ENCODE assay signal across 18 cellular contexts in the genomic region with DNA sequence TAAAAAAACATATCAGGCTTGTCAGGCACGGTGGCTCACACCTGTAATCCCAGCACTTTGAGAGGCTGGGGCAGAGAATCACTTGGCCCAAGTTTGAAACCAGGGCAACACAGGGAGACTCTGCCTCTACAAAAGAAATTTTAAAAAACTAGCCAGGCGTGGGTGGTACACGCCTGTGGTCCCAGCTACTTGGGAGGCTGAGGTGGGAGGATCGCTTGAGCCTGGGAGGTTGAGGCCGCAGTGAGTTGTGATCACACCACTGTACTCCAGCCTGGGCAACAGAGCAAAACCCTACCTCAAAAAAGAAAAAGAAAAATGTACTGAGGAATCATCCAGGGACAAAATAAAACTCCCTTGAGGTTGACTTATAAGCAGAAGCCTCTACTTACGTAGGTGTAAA.
DNase-seq lines count a peak whose midpoint lies in the region; ATAC-seq and TF ChIP-seq lines count a peak whose summit lies in the region.
"Had no signal": no experiment of that assay in that cellular context is flagged by ENCODE, and none has a peak within 500 bp of the region (broad histone marks: within the 10 kb centered on the region; RNA-seq: fewer than 3 reads in every experiment).

No MANE protein-coding gene starts in this region.

- ATAC-seq in aorta (ENCODE audit: low FRiP score) (no peak), mucosa of descending colon (no peak)
- ATAC-seq: natural killer cell treated with Interleukin-12 subunit alpha and Interleukin-12 subunit beta and Interleukin-15 and Interleukin-18, amount 100 ng/mL, for 72 hours had no signal

- H3K36me3 Mint-ChIP-seq in IgD-negative memory B cell = peaks cover 4% of the 10 kb centered on the region
- H3K36me3 Mint-ChIP-seq: type B pancreatic cell had no signal

- H3K9me3 Mint-ChIP-seq in IgD-negative memory B cell = no peaks in the 10 kb centered on the region
- H3K9me3 Mint-ChIP-seq: natural killer cell treated with Interleukin-12 subunit alpha and Interleukin-12 subunit beta and Interleukin-15 and Interleukin-18, amount 100 ng/mL, for 72 hours; type B pancreatic cell had no signal

- H3K9me3 ChIP-seq in spleen (no peaks in the 10 kb centered on the region), aorta (ENCODE audit: control insufficient read depth, low read length) (no peaks in the 10 kb centered on the region), mucosa of descending colon (no peaks in the 10 kb centered on the region)
- H3K9me3 ChIP-seq: HAP-1 had no signal

- TF ChIP-seq POLR2A in spleen (IDR thresholded peaks at IDR 0.05) = no peak

- H3K27ac Mint-ChIP-seq in IgD-negative memory B cell = peak overlapping the region in 2 of 3 donors; percentile 10 to 63

- no peak overlapping the region for H3K4me3 Mint-ChIP-seq in IgD-negative memory B cell
- H3K4me3 Mint-ChIP-seq: natural killer cell treated with Interleukin-12 subunit alpha and Interleukin-12 subunit beta and Interleukin-15 and Interleukin-18, amount 100 ng/mL, for 72 hours had no signal

- H3K4me3 ChIP-seq in dorsolateral prefrontal cortex (no peak overlapping the region), spleen (peak overlapping the region in 3 of 8 donors; percentile 5 to 10 (median 5)), aorta (ENCODE audit: low read length in 2 of 2) (no peak overlapping the region), mucosa of descending colon (no peak overlapping the region)
- H3K4me3 ChIP-seq: HAP-1 had no signal

- peaks cover 1 to 9% (median 1%) of the 10 kb centered on the region in 3 donors for H3K4me1 Mint-ChIP-seq in IgD-negative memory B cell

- peaks cover 5 to 99% (median 58%) of the 10 kb centered on the region in 6 donors for H3K36me3 ChIP-seq in spleen
- peaks cover 2 to 4% of the 10 kb centered on the region in 2 donors for H3K36me3 ChIP-seq in aorta (ENCODE audit: control insufficient read depth in 1 of 2, insufficient read depth in 2 of 2, low read length in 1 of 2)
- no peaks in the 10 kb centered on the region for H3K36me3 ChIP-seq in mucosa of descending colon (ENCODE audit: low read depth)

- intact Hi-C loops in dorsolateral prefrontal cortex (cut with DNase I) (no loop called here), spleen (cut with DNase I; ENCODE audit: low total_unique reads) (no loop called here), aorta (cut with DNase I) (no loop called here), mucosa of descending colon (cut with DNase I, micrococcal nuclease) (no loop called here)

- 92 to 97% (median 95%) methylated on average over 6 of the region's 6 CpGs for WGBS in spleen, 5 donors
- WGBS in aorta, 2 donors = 92 to 94% methylated on average over 6 of the region's 6 CpGs

- H3K4me1 ChIP-seq in spleen (peaks cover 5 to 93% (median 45%) of the 10 kb centered on the region in 6 donors), aorta (ENCODE audit: control insufficient read depth in 1 of 2, insufficient read depth in 2 of 2, low read length in 2 of 2) (peaks cover 0 to 7% of the 10 kb centered on the region in 2 donors), mucosa of descending colon (ENCODE audit: low read depth) (peaks cover 32% of the 10 kb centered on the region)
- H3K4me1 ChIP-seq: HAP-1 had no signal

- H3K27ac ChIP-seq in dorsolateral prefrontal cortex (peak overlapping the region in 31 of 59 donors; percentile 3 to 93 (median 59)), spleen (peak overlapping the region in 6 of 8 donors; percentile 49 to 88 (median 72)), aorta (ENCODE audit: low read depth in 1 of 2, low read length in 2 of 2) (no peak overlapping the region)

- H3K27me3 Mint-ChIP-seq in IgD-negative memory B cell = no peaks in the 10 kb centered on the region
- H3K27me3 Mint-ChIP-seq: natural killer cell treated with Interleukin-12 subunit alpha and Interleukin-12 subunit beta and Interleukin-15 and Interleukin-18, amount 100 ng/mL, for 72 hours; progenitor cell of endocrine pancreas had no signal

- TF ChIP-seq CTCF in dorsolateral prefrontal cortex (IDR thresholded peaks at IDR 0.05 in 54 of 56, conservative IDR thresholded peaks at IDR 0.05 in 2 of 56; ENCODE audit: low read depth in 1 of 56, partially characterized antibody in 56 of 56) (no peak), spleen (IDR thresholded peaks at IDR 0.05 in 8 of 11, conservative IDR thresholded peaks at IDR 0.05 in 3 of 11) (no peak), mucosa of descending colon (IDR thresholded peaks at IDR 0.05) (no peak)

- peak; percentile 56 for DNase-seq in activated CD8-positive, alpha-beta memory T cell treated with anti-CD3 and anti-CD28 coated beads for 24 hours
- no peak for DNase-seq in activated CD8-positive, alpha-beta memory T cell treated with anti-CD3 and anti-CD28 coated beads, Interleukin-2, amount 50 U/mL, for 4 hours
- no peak for DNase-seq in dorsolateral prefrontal cortex
- no peak for DNase-seq in spleen
- DNase-seq in aorta = no peak
- DNase-seq in NCI-H187 treated with DMSO at 0.1 percent for 48 hours (lab: John Stamatoyannopoulos, UW) = no peak
- no peak for DNase-seq in mucosa of descending colon
- DNase-seq: activated CD4-positive, alpha-beta T cell treated with anti-CD3 and anti-CD28 coated beads, Interleukin-2, amount 50 U/mL, for 4 hours; cortex of kidney; Karpas-422; NCI-H1105; NCI-H82; small intestine had no signal

- no peaks in the 10 kb centered on the region for H3K27me3 ChIP-seq in dorsolateral prefrontal cortex
- H3K27me3 ChIP-seq in spleen (replicated peaks in 1 of 7) = no peaks in the 10 kb centered on the region
- H3K27me3 ChIP-seq in aorta (ENCODE audit: control insufficient read depth in 1 of 2, insufficient read depth in 2 of 2, low read length in 1 of 2) = no peaks in the 10 kb centered on the region

Comparison
In these comparisons a context has a peak if more than half of its experiments do, and no peak if none do; other contexts are left out.
1. H3K27ac ChIP-seq: peak in dorsolateral prefrontal cortex (31 of 59) and spleen (6 of 8); none in aorta (0 of 2).